Comparison of ENCODE assay signal across 1 cellular context in genomic region chr1:247366926-247367325, GRCh38.
TF ChIP-seq lines count a peak whose summit lies in the region.

No MANE protein-coding gene starts in this region.

TF ChIP-seq in GM12878, 131 proteins besides CTCF, POLR2A, EP300 and RAD21 (continued from another document):
- TF ChIP-seq IKZF2 (IDR thresholded peaks at IDR 0.05) = peak; percentile 62 to 73; a peak in 2 of 4 replicates
- TF ChIP-seq BHLHE40 (IDR thresholded peaks at IDR 0.05; ENCODE audit: borderline replicate concordance in 1 of 2, low read depth in 2 of 2, low read length in 1 of 2) = 0 out of 4 replicates have a peak, but pooled peaks of 1 of the 2 experiments have one; percentile 11
